Comparison of ENCODE assay signal across 1 cellular context in genomic region chr9:116899337-116900006, GRCh38.
TF ChIP-seq lines count a peak whose summit lies in the region.

No MANE protein-coding gene starts in this region.

TF ChIP-seq in H1, 55 proteins besides CTCF, POLR2A, EP300 and RAD21 (continued from another document):
- TF ChIP-seq BCL11A (IDR thresholded peaks at IDR 0.05; ENCODE audit: low read depth in 2 of 2, low read length in 2 of 2) (no peak), PHF8 (conservative IDR thresholded peaks at IDR 0.05; ENCODE audit: low read depth, low read length) (no peak), SRF (IDR thresholded peaks at IDR 0.05; ENCODE audit: low read depth, low read length) (no peak), SIRT6 (IDR thresholded peaks at IDR 0.05; ENCODE audit: low read length) (no peak), MAFK (IDR thresholded peaks at IDR 0.05; ENCODE audit: low read depth, low read length) (peak; percentile 68; the same call in 1 of the 2 replicates), USF2 (IDR thresholded peaks at IDR 0.05; ENCODE audit: low read length) (no peak), SP2 (IDR thresholded peaks at IDR 0.05; ENCODE audit: low read length) (no peak), SUZ12 (IDR thresholded peaks at IDR 0.05; ENCODE audit: low read length) (no peak), GABPA (IDR thresholded peaks at IDR 0.05; ENCODE audit: borderline replicate concordance, insufficient read depth, low read length) (no peak)
TF ChIP-seq in H1: peak in this region for 3.
